Comparison of ENCODE assay signal across 9 cellular contexts in the genomic region with DNA sequence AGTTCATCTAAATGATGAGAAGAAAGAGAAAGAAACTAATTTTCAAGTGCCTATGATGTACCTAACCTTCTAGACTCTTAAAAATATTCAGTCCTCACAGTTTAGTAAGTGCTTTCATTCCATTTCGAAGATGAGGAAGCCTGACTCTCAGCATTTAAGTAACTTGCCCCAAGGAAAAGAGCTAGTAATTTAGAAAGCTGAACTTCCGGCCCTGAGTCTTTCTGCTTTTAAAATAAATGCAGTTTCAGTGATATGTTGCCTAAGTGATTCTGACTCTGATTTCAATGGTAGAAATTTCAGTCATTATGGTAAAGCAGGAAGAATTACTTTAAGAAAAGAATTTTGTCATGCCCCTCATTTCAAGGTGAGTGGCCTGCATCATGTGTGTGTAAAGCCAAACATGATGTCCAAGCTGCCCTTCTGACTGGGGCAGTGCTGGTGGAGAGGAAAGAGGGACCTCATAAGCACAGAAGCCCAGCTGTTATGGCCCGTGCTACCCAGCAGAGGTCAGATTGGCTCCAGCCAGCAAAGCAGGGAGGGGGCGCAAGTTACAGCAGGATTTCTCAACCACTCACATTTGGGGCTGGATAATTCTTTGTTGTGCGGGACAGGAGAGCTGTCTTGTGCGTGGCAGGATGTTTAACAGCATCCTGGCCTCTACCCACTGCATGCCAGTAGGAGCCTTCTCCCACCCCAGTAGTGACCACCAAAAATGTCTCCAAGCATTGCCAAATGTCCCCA. TPM values are rescaled to one million over a fixed set of nuclear protein-coding genes. Genes with fewer than 3 reads are reported as not detected.
DNase-seq lines count a peak whose midpoint lies in the region; ATAC-seq and TF ChIP-seq lines count a peak whose summit lies in the region.
"Had no signal": no experiment of that assay in that cellular context is flagged by ENCODE, and none has a peak within 500 bp of the region (broad histone marks: within the 10 kb centered on the region; RNA-seq: fewer than 3 reads in every experiment).

No MANE protein-coding gene starts in this region.

- H3K36me3 ChIP-seq in mesendoderm (ENCODE audit: control insufficient read depth, insufficient read depth, low read length) (no peaks in the 10 kb centered on the region), sigmoid colon (no peaks in the 10 kb centered on the region), uterus (no peaks in the 10 kb centered on the region)
- H3K36me3 ChIP-seq: HAP-1 had no signal

- no peaks in the 10 kb centered on the region for H3K79me1 ChIP-seq in mesendoderm (ENCODE audit: low read length)

- peak overlapping the region; percentile 80 for H3K56ac ChIP-seq in mesendoderm (ENCODE audit: low read length)

- no peak for TF ChIP-seq EP300 in sigmoid colon (IDR thresholded peaks at IDR 0.05)

- H2BK5ac ChIP-seq in mesendoderm (ENCODE audit: low read length): no peak overlapping the region

- in situ Hi-C loops in KBM-7 (cut with MboI; ENCODE audit: low pct_unique_long_range_greater_than_20kb, low sequenced_read_pairs): no loop called here

- no peak overlapping the region for H4K5ac ChIP-seq in mesendoderm (ENCODE audit: low read length)

- H3K27ac ChIP-seq in mesendoderm (ENCODE audit: low read depth, low read length): no peak overlapping the region
- H3K27ac ChIP-seq in sigmoid colon: no peak overlapping the region
- no peak overlapping the region for H3K27ac ChIP-seq in uterus

- H2AK5ac ChIP-seq in mesendoderm (ENCODE audit: low read length): no peak overlapping the region

- H3K79me2 ChIP-seq in mesendoderm (ENCODE audit: control insufficient read depth, insufficient read depth, low read length): no peaks in the 10 kb centered on the region

- peak overlapping the region; percentile 12 for H3K9ac ChIP-seq in mesendoderm (ENCODE audit: low read length)

- no peak overlapping the region for H2BK120ac ChIP-seq in mesendoderm (ENCODE audit: low read depth, low read length)

- WGBS in mesendoderm (ENCODE audit: extremely low coverage, insufficient coverage, low lambda C conversion rate): no CpG with 5 or more reads among the region's 6 CpGs
- WGBS in sigmoid colon, 2 donors: 67 to 78% methylated on average over 6 of the region's 6 CpGs

- peaks cover 6% of the 10 kb centered on the region for H3K4me1 ChIP-seq in mesendoderm (ENCODE audit: control insufficient read depth, low read depth, low read length)
- H3K4me1 ChIP-seq in sigmoid colon: peaks cover 0 to 6% (median 0%) of the 10 kb centered on the region in 4 donors
- H3K4me1 ChIP-seq in uterus: no peaks in the 10 kb centered on the region
- H3K4me1 ChIP-seq: HAP-1 had no signal

- H3K4me3 ChIP-seq in mesendoderm (ENCODE audit: low read length): no peak overlapping the region
- H3K4me3 ChIP-seq in sigmoid colon: no peak overlapping the region
- no peak overlapping the region for H3K4me3 ChIP-seq in uterus
- H3K4me3 ChIP-seq: HAP-1 had no signal

- TF ChIP-seq CTCF in sigmoid colon (IDR thresholded peaks at IDR 0.05) (peak in 1 of 4 experiments; percentile 21), uterus (IDR thresholded peaks at IDR 0.05) (no peak)

- H3K4me2 ChIP-seq in mesendoderm (ENCODE audit: low read length): no peak overlapping the region

- H3K27me3 ChIP-seq in mesendoderm (ENCODE audit: insufficient read depth, low read length, poor library complexity) (no peaks in the 10 kb centered on the region), sigmoid colon (no peaks in the 10 kb centered on the region), uterus (no peaks in the 10 kb centered on the region)

- TF ChIP-seq POLR2A in sigmoid colon (IDR thresholded peaks at IDR 0.05) (no peak), uterus (IDR thresholded peaks at IDR 0.05) (no peak)

- intact Hi-C loops in sigmoid colon (cut with DNase I) (no loop called here), uterus (cut with DNase I; ENCODE audit: low total_unique reads) (no loop called here)

- ATAC-seq in GM19463 (IDR thresholded peaks at IDR 0.05; ENCODE audit: unreplicated experiment) (no peak), HG02642 (IDR thresholded peaks at IDR 0.05; ENCODE audit: poor library complexity, unreplicated experiment) (no peak)

- H3K4ac ChIP-seq in mesendoderm (ENCODE audit: low read depth, low read length): no peak overlapping the region

- no peak overlapping the region for H2BK15ac ChIP-seq in mesendoderm (replicated peaks; ENCODE audit: low read depth)

- H3K18ac ChIP-seq in mesendoderm (ENCODE audit: low read length): peak overlapping the region; percentile 35

- H3K23ac ChIP-seq in mesendoderm (ENCODE audit: low read length): no peak overlapping the region

- H3K9me3 ChIP-seq in sigmoid colon: no peaks in the 10 kb centered on the region
- H3K9me3 ChIP-seq in uterus: no peaks in the 10 kb centered on the region
- H3K9me3 ChIP-seq: HAP-1 had no signal

- DNase-seq in Daoy (ENCODE audit: low read depth) (peak; percentile 18), KBM-7 (peak; percentile 25), dermis blood vessel endothelial cell (peak; percentile 60), mesendoderm (peak; percentile 84), sigmoid colon (no peak), uterus (no peak)

- no peak overlapping the region for H4K8ac ChIP-seq in mesendoderm (ENCODE audit: low read depth, low read length)

RNA-seq across cellular contexts. Expression of a gene that starts 10.7 kb away (rescaled TPM):
- not detected in 2 replicates for total RNA-seq in Daoy (2014; rRNA removed; shearing (Covaris generic))
- total RNA-seq in dermis blood vessel endothelial cell: not detected in 2 replicates
- polyA plus RNA-seq in mesendoderm (2013, experiment 1 of 2): 0.56 TPM
- polyA plus RNA-seq in mesendoderm (2013, experiment 2 of 2): 0.42 TPM
- total RNA-seq in sigmoid colon: 1 to 10 TPM in 1 of 4 donors, under 1 TPM in 1, not detected in 2; 0.27 to 3.0 TPM
- under 1 TPM in 1 of 3 donors, not detected in 2; 0.22 TPM for polyA plus RNA-seq in sigmoid colon
- 1 to 10 TPM in 1 of 4 donors, not detected in 3; 1.5 TPM for total RNA-seq in uterus

RNA-seq across cellular contexts. Expression of a gene that starts 28.2 kb away (rescaled TPM):
- total RNA-seq in Daoy (2014; rRNA removed; shearing (Covaris generic)): not detected in 2 replicates
- not detected in 2 replicates for total RNA-seq in dermis blood vessel endothelial cell
- polyA plus RNA-seq in mesendoderm (2013, experiment 1 of 2): 2.6 TPM
- polyA plus RNA-seq in mesendoderm (2013, experiment 2 of 2): 2.5 TPM
- total RNA-seq in sigmoid colon: 1 to 10 TPM in 3 of 4 donors, under 1 TPM in 1; 0.66 to 9.4 (median 2.4) TPM
- under 1 TPM in 2 of 3 donors, not detected in 1; 0.28 to 0.60 TPM for polyA plus RNA-seq in sigmoid colon
- total RNA-seq in uterus: under 1 TPM in 3 of 4 donors, not detected in 1; 0.26 to 0.48 (median 0.34) TPM

RNA-seq across cellular contexts. Expression of a gene that starts 43.0 kb away (rescaled TPM):
- 51.9 and 57.7 TPM in 2 replicates for total RNA-seq in Daoy (2014; rRNA removed; shearing (Covaris generic))
- total RNA-seq in dermis blood vessel endothelial cell (65.2 and 121 TPM in 2 replicates), sigmoid colon (100 to 1,000 TPM in 1 of 4 donors, 10 to 100 TPM in 3; 65.7 to 126 (median 88.8) TPM), uterus (100 to 1,000 TPM in 1 of 4 donors, 10 to 100 TPM in 3; 52.1 to 147 (median 81.7) TPM)
- polyA plus RNA-seq in mesendoderm (2013, experiment 1 of 2): 260 TPM
- 272 TPM for polyA plus RNA-seq in mesendoderm (2013, experiment 2 of 2)
- polyA plus RNA-seq in sigmoid colon: 100 to 1,000 TPM in 2 of 3 donors, 10 to 100 TPM in 1; 42.5 to 113 (median 109) TPM

RNA-seq across cellular contexts. Expression of a gene that starts 46.6 kb away (rescaled TPM):
- total RNA-seq in Daoy (2014; rRNA removed; shearing (Covaris generic)): not detected in 2 replicates
- total RNA-seq in dermis blood vessel endothelial cell (not detected in 2 replicates), sigmoid colon (100 to 1,000 TPM in 2 of 4 donors, 10 to 100 TPM in 2; 60.7 to 153 (median 102) TPM), uterus (10 to 100 TPM in 3 of 4 donors, 1 to 10 TPM in 1; 1.2 to 36.8 (median 13.4) TPM)
- 4.3 TPM for polyA plus RNA-seq in mesendoderm (2013, experiment 1 of 2)
- polyA plus RNA-seq in mesendoderm (2013, experiment 2 of 2): 4.0 TPM
- 1 to 10 TPM in 2 of 3 donors, under 1 TPM in 1; 0.92 to 5.7 (median 1.8) TPM for polyA plus RNA-seq in sigmoid colon

Comparison
In these comparisons a context has a peak if more than half of its experiments do, and no peak if none do; other contexts are left out.
1. DNase-seq: peak in Daoy (single experiment), KBM-7 (single experiment), dermis blood vessel endothelial cell (single experiment) and mesendoderm (single experiment); none in sigmoid colon (single experiment) and uterus (0 of 2).